In genomic region chr20:19660808-19661378, GRCh38 we compare ENCODE assay signal across 14 cellular contexts.
"Had no signal": no experiment of that assay in that cellular context is flagged by ENCODE, and none has a peak within 500 bp of the region (broad histone marks: within the 10 kb centered on the region; RNA-seq: fewer than 3 reads in every experiment).

No MANE protein-coding gene starts in this region.

- H3K36me3 Mint-ChIP-seq: natural killer cell had no signal

- H3K4me3 Mint-ChIP-seq: natural killer cell had no signal

- ATAC-seq: esophagus mucosa, natural killer cell had no signal

- DNase-seq: colonic mucosa; dermis blood vessel endothelial cell; heart left ventricle; mammary epithelial cell; natural killer cell; sigmoid colon; stimulated activated CD4-positive, alpha-beta T cell treated with anti-CD3 and anti-CD28 coated beads, Interleukin-12 subunit alpha, Interleukin-12 subunit beta, amount 100 ng/mL, for 4 hours; stimulated activated CD4-positive, alpha-beta T cell treated with anti-CD3 and anti-CD28 coated beads, Interleukin-2, amount 100 ng/mL, for 48 hours; upper lobe of left lung had no signal

- FAIRE-seq: frontal cortex had no signal

- H3K4me1 ChIP-seq: colonic mucosa had no signal

- H3K9me3 Mint-ChIP-seq: natural killer cell had no signal

- H3K9me3 ChIP-seq: colonic mucosa, heart left ventricle, neutrophil, sigmoid colon, upper lobe of left lung, uterus had no signal

- H3K27ac ChIP-seq: colonic mucosa, heart left ventricle, neutrophil, sigmoid colon, skin epidermis, upper lobe of left lung had no signal

- H3K27ac Mint-ChIP-seq: natural killer cell had no signal

- H3K4me3 ChIP-seq: colonic mucosa, heart left ventricle, sigmoid colon, skin epidermis, upper lobe of left lung, uterus had no signal

- H3K27me3 ChIP-seq: colonic mucosa, neutrophil, sigmoid colon, upper lobe of left lung, uterus had no signal

- H3K36me3 ChIP-seq: colonic mucosa, heart left ventricle, neutrophil, sigmoid colon, upper lobe of left lung, uterus had no signal
